In genomic region chr18:23458830-23459529, GRCh38 we compare ENCODE assay signal across 13 cellular contexts. TPM values are rescaled to one million over a fixed set of nuclear protein-coding genes. Genes with fewer than 3 reads are reported as not detected.
DNase-seq lines count a peak whose midpoint lies in the region; ATAC-seq and TF ChIP-seq lines count a peak whose summit lies in the region.
"Had no signal": no experiment of that assay in that cellular context is flagged by ENCODE, and none has a peak within 500 bp of the region (broad histone marks: within the 10 kb centered on the region; RNA-seq: fewer than 3 reads in every experiment).

No MANE protein-coding gene starts in this region.

- H3K4me3 Mint-ChIP-seq in Calu3 (ENCODE audit: low read depth, unreplicated experiment) (no peak overlapping the region), IgD-negative memory B cell (peak overlapping the region in 2 of 4 donors; percentile 48 to 73), WTC11 (no peak overlapping the region)
- peak overlapping the region; percentile 23 to 49 for H3K4me3 Mint-ChIP-seq in effector memory CD8-positive, alpha-beta T cell
- H3K4me3 Mint-ChIP-seq in naive thymus-derived CD8-positive, alpha-beta T cell: peak overlapping the region in 9 of 10 donors; percentile 20 to 72 (median 48)

- H3K27me3 ChIP-seq in smooth muscle cell (ENCODE audit: low read depth): no peaks in the 10 kb centered on the region
- H3K27me3 ChIP-seq: pancreas had no signal

- no peak overlapping the region for H2AFZ ChIP-seq in smooth muscle cell (ENCODE audit: low read depth)

- H3K9me3 ChIP-seq in smooth muscle cell (replicated peaks; ENCODE audit: low read depth): no peaks in the 10 kb centered on the region
- H3K9me3 ChIP-seq: pancreas had no signal

- CTCF ChIA-PET in Calu3 (lab: Charles Lee) (interaction anchor here (2.0 kb wide), 1 partner anchor 40 kb away, joined by 4 read pairs; no protein-coding TSS in a partner anchor), WTC11 (lab: Charles Lee) (no interaction called here)

- intact Hi-C loops in Calu3 (cut with micrococcal nuclease; ENCODE audit: unreplicated experiment): no loop called here

- H3K36me3 Mint-ChIP-seq in Calu3 (ENCODE audit: insufficient read depth, unreplicated experiment): peaks cover 47% of the 10 kb centered on the region
- H3K36me3 Mint-ChIP-seq in IgD-negative memory B cell: peaks cover 4% of the 10 kb centered on the region
- peaks cover 47% of the 10 kb centered on the region for H3K36me3 Mint-ChIP-seq in effector memory CD8-positive, alpha-beta T cell (ENCODE audit: insufficient read depth)
- H3K36me3 Mint-ChIP-seq in naive thymus-derived CD8-positive, alpha-beta T cell: peaks cover 0 to 58% (median 4%) of the 10 kb centered on the region in 3 donors
- peaks cover 12% of the 10 kb centered on the region for H3K36me3 Mint-ChIP-seq in WTC11

- no peak for DNase-seq in Calu3
- DNase-seq in effector memory CD8-positive, alpha-beta T cell: no peak
- DNase-seq in naive thymus-derived CD8-positive, alpha-beta T cell: no peak
- DNase-seq in activated naive CD4-positive, alpha-beta T cell (lab: John Stamatoyannopoulos, UW): no peak
- DNase-seq in WTC11 (ENCODE audit: low spot score): no peak
- DNase-seq in smooth muscle cell (lab: John Stamatoyannopoulos, UW; ENCODE audit: unreplicated experiment): no peak
- DNase-seq: MM.1S; NCI-H2171 treated with DMSO at 0.1 percent for 48 hours; pancreas; stimulated activated CD4-positive, alpha-beta T cell treated with anti-CD3 and anti-CD28 coated beads, Interleukin-1b, Interleukin-23, amount 100 ng/mL, for 48 hours; stimulated activated naive CD4-positive, alpha-beta T cell had no signal

- H3K4me1 ChIP-seq in smooth muscle cell (ENCODE audit: low read depth): peaks cover 9% of the 10 kb centered on the region

- POLR2A ChIA-PET in naive thymus-derived CD8-positive, alpha-beta T cell (lab: Charles Lee): interaction anchor here (1.0 kb wide), 1 partner anchor 12 kb away, joined by 3 read pairs; no protein-coding TSS in a partner anchor
- POLR2A ChIA-PET in WTC11 (lab: Charles Lee): no interaction called here

- H3F3A ChIP-seq in smooth muscle cell (ENCODE audit: low read depth): no peaks in the 10 kb centered on the region

- H4K20me1 ChIP-seq in smooth muscle cell (ENCODE audit: low read depth): peaks cover 100% of the 10 kb centered on the region

- no peaks in the 10 kb centered on the region for H3K27me3 Mint-ChIP-seq in Calu3 (ENCODE audit: unreplicated experiment)
- H3K27me3 Mint-ChIP-seq in IgD-negative memory B cell: no peaks in the 10 kb centered on the region
- H3K27me3 Mint-ChIP-seq in effector memory CD8-positive, alpha-beta T cell: no peaks in the 10 kb centered on the region
- H3K27me3 Mint-ChIP-seq in naive thymus-derived CD8-positive, alpha-beta T cell: no peaks in the 10 kb centered on the region
- no peaks in the 10 kb centered on the region for H3K27me3 Mint-ChIP-seq in WTC11 (ENCODE audit: low read depth)

- H3K4me1 Mint-ChIP-seq in Calu3 (ENCODE audit: low read depth, unreplicated experiment): peaks cover 50% of the 10 kb centered on the region
- H3K4me1 Mint-ChIP-seq in IgD-negative memory B cell: peaks cover 47 to 59% (median 48%) of the 10 kb centered on the region in 3 donors
- H3K4me1 Mint-ChIP-seq in effector memory CD8-positive, alpha-beta T cell (ENCODE audit: low read depth in 2 of 2): peaks cover 50 to 68% of the 10 kb centered on the region in 2 donors
- H3K4me1 Mint-ChIP-seq in naive thymus-derived CD8-positive, alpha-beta T cell: peaks cover 37 to 77% (median 72%) of the 10 kb centered on the region in 4 donors
- peaks cover 7% of the 10 kb centered on the region for H3K4me1 Mint-ChIP-seq in WTC11

- 95% methylated on average over 3 of the region's 3 CpGs for WGBS in smooth muscle cell (ENCODE audit: low lambda C conversion rate)

- H3K4me3 ChIP-seq in smooth muscle cell: no peak overlapping the region
- H3K4me3 ChIP-seq: pancreas had no signal

- H3K9ac ChIP-seq in smooth muscle cell (ENCODE audit: low read depth): no peak overlapping the region

- H3K79me2 ChIP-seq in smooth muscle cell (ENCODE audit: low read depth): peaks cover 91% of the 10 kb centered on the region

- peaks cover 6% of the 10 kb centered on the region for H3K36me3 ChIP-seq in smooth muscle cell (ENCODE audit: low read depth)

- TF ChIP-seq CTCF in Calu3 (IDR thresholded peaks at IDR 0.05; ENCODE audit: unreplicated experiment): no peak
- TF ChIP-seq CTCF in WTC11 (IDR thresholded peaks at IDR 0.05): no peak
- no peak for TF ChIP-seq CTCF in smooth muscle cell (IDR thresholded peaks at IDR 0.05; ENCODE audit: borderline replicate concordance, insufficient read depth, poor library complexity, severe bottlenecking)

- H3K9me3 Mint-ChIP-seq in Calu3 (ENCODE audit: low read depth, unreplicated experiment) (no peaks in the 10 kb centered on the region), IgD-negative memory B cell (no peaks in the 10 kb centered on the region), WTC11 (no peaks in the 10 kb centered on the region)
- no peaks in the 10 kb centered on the region for H3K9me3 Mint-ChIP-seq in effector memory CD8-positive, alpha-beta T cell
- H3K9me3 Mint-ChIP-seq in naive thymus-derived CD8-positive, alpha-beta T cell: no peaks in the 10 kb centered on the region

- no peak overlapping the region for H3K4me2 ChIP-seq in smooth muscle cell

- no TSS peak for BruUV-seq in Calu3 (replicated peaks; lab: Mats Ljungman, UMichigan)

- H3K27ac ChIP-seq in smooth muscle cell (ENCODE audit: low read depth): no peak overlapping the region
- H3K27ac ChIP-seq: pancreas, RWPE1 had no signal

- H3K27ac Mint-ChIP-seq in Calu3 (ENCODE audit: unreplicated experiment): peak overlapping the region; percentile 57
- peak overlapping the region; percentile 43 to 76 (median 55) for H3K27ac Mint-ChIP-seq in IgD-negative memory B cell
- H3K27ac Mint-ChIP-seq in effector memory CD8-positive, alpha-beta T cell: peak overlapping the region; percentile 61 to 70
- peak overlapping the region in 5 of 10 donors; percentile 5 to 69 (median 22) for H3K27ac Mint-ChIP-seq in naive thymus-derived CD8-positive, alpha-beta T cell
- no peak overlapping the region for H3K27ac Mint-ChIP-seq in WTC11

- no peak for ATAC-seq in effector memory CD8-positive, alpha-beta T cell (replicated peaks)
- no peak for ATAC-seq in naive thymus-derived CD8-positive, alpha-beta T cell
- no peak for ATAC-seq in WTC11

TF ChIP-seq in WTC11, 78 proteins besides CTCF, POLR2A, EP300 and RAD21 (continues in another document):
- TF ChIP-seq TEAD1 (CRISPR knock-in tag; IDR thresholded peaks at IDR 0.05): no peak
- TF ChIP-seq NFATC4 (CRISPR knock-in tag; IDR thresholded peaks at IDR 0.05): no peak
- TF ChIP-seq, protein P1, sequence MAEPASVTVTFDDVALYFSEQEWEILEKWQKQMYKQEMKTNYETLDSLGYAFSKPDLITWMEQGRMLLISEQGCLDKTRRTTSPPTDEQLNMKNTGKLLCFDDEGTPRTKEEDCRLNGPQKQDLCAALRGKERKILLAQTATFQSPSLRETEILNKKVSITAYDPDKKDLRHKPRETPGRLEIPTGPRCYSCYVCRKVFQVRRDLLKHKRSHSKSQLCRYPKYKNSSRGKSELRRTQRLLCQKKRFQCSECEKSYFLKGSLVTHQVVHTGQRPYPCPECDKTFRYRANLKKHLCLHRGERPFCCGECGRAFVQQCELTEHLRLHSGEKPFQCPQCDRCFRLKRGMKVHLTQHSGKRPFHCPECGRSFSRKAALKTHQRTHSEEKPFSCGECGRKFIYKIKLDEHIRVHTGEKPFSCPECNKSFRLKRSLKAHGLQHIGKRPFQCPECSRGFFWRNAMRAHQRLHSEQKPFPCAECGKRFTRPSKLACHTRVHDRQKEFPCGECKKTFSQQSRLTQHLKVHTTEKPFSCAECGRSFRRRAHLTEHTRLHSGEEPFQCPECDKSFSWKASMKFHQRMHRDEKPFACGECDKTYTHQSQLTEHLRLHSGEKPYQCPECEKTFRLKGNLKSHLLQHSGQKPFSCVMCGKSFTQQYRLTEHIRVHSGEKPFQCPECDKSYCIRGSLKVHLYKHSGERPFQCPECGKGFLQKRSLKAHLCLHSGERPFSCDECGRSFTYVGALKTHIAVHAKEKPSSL (CRISPR knock-in tag; conservative IDR thresholded peaks at IDR 0.05): no peak
- no peak for TF ChIP-seq GTF2I (CRISPR knock-in tag; conservative IDR thresholded peaks at IDR 0.05)
- TF ChIP-seq ZNF138 (CRISPR knock-in tag; conservative IDR thresholded peaks at IDR 0.05): no peak

RNA-seq across cellular contexts. Expression of gene RIOK3, which starts 5.9 kb away (rescaled TPM):
- 91.1 and 96.7 TPM in 2 replicates for total RNA-seq in Calu3 (2022)
- polyA plus RNA-seq in IgD-negative memory B cell: 42.0 TPM
- 10 to 100 TPM; 78.9 to 79.6 TPM for total RNA-seq in naive thymus-derived CD8-positive, alpha-beta T cell
- polyA plus RNA-seq in naive thymus-derived CD8-positive, alpha-beta T cell: 10 to 100 TPM; 19.2 to 27.7 (median 25.0) TPM
- 19.4 to 23.6 TPM (median 23.1 TPM) in 3 replicates for total RNA-seq in WTC11 (2021)
- total RNA-seq in smooth muscle cell: 79.9 and 100 TPM in 2 replicates
- 56.0 TPM in 2 replicates for polyA plus RNA-seq in smooth muscle cell

RNA-seq across cellular contexts. Expression of gene RMC1, which starts 44.3 kb away (rescaled TPM):
- total RNA-seq in Calu3 (2022): 31.0 and 33.7 TPM in 2 replicates
- 73.0 TPM for polyA plus RNA-seq in IgD-negative memory B cell
- total RNA-seq in naive thymus-derived CD8-positive, alpha-beta T cell: 10 to 100 TPM; 44.4 to 48.5 TPM
- 10 to 100 TPM; 24.6 to 28.3 (median 25.5) TPM for polyA plus RNA-seq in naive thymus-derived CD8-positive, alpha-beta T cell
- total RNA-seq in WTC11 (2021): 15.6 to 17.1 TPM (median 17.0 TPM) in 3 replicates
- 13.2 and 20.7 TPM in 2 replicates for total RNA-seq in smooth muscle cell
- 10.0 and 20.6 TPM in 2 replicates for polyA plus RNA-seq in smooth muscle cell

Comparison
In these comparisons a context has a peak if more than half of its experiments do, and no peak if none do; other contexts are left out.
1. H3K4me3 Mint-ChIP-seq: peak in effector memory CD8-positive, alpha-beta T cell (2 of 2) and naive thymus-derived CD8-positive, alpha-beta T cell (9 of 10); none in Calu3 (single experiment) and WTC11 (single experiment).